Comparison of ENCODE assay signal across 16 cellular contexts in genomic region chr6:20118877-20119276, GRCh38.
DNase-seq lines count a peak whose midpoint lies in the region; TF ChIP-seq lines count a peak whose summit lies in the region.
"Had no signal": no experiment of that assay in that cellular context is flagged by ENCODE, and none has a peak within 500 bp of the region (broad histone marks: within the 10 kb centered on the region; RNA-seq: fewer than 3 reads in every experiment).

No MANE protein-coding gene starts in this region.

- no peak overlapping the region for H3K9ac ChIP-seq in parathyroid adenoma

- no peak overlapping the region for H3K4me2 ChIP-seq in parathyroid adenoma (ENCODE audit: low read length)

- no peak overlapping the region for H3K27ac Mint-ChIP-seq in CD14-positive monocyte

- H3K27ac ChIP-seq in right atrium auricular region (peak overlapping the region; percentile 46 to 77), parathyroid adenoma (no peak overlapping the region), uterus (peak overlapping the region; percentile 47 to 50), vagina (no peak overlapping the region)
- H3K27ac ChIP-seq: RWPE1 had no signal

- no peak for TF ChIP-seq RAD21 in Ishikawa (IDR thresholded peaks at IDR 0.05; ENCODE audit: low read depth)

- TF ChIP-seq CTCF in right atrium auricular region (IDR thresholded peaks at IDR 0.05) (no peak), parathyroid adenoma (IDR thresholded peaks at IDR 0.05) (no peak), uterus (IDR thresholded peaks at IDR 0.05) (no peak), vagina (IDR thresholded peaks at IDR 0.05) (no peak), CD14-positive monocyte (IDR thresholded peaks at IDR 0.05) (no peak)

- H3K36me3 ChIP-seq in right atrium auricular region (peaks cover 11% of the 10 kb centered on the region), parathyroid adenoma (ENCODE audit: control insufficient read depth, insufficient read depth, low read length) (no peaks in the 10 kb centered on the region), uterus (no peaks in the 10 kb centered on the region), vagina (peaks cover 0 to 31% of the 10 kb centered on the region in 2 donors)
- H3K36me3 ChIP-seq: BE2C had no signal

- H3K27me3 ChIP-seq in right atrium auricular region = no peaks in the 10 kb centered on the region
- H3K27me3 ChIP-seq in parathyroid adenoma (ENCODE audit: control insufficient read depth, insufficient read depth, low read length) = no peaks in the 10 kb centered on the region
- no peaks in the 10 kb centered on the region for H3K27me3 ChIP-seq in uterus
- no peaks in the 10 kb centered on the region for H3K27me3 ChIP-seq in vagina
- H3K27me3 ChIP-seq: BE2C had no signal

- DNase-seq in right atrium auricular region (ENCODE audit: low spot score) (no peak), uterus (no peak), NCI-H510A (lab: John Stamatoyannopoulos, UW) (no peak), vagina (ENCODE audit: extremely low spot score in 2 of 2) (no peak), CD14-positive monocyte (ENCODE audit: low spot score) (no peak)
- DNase-seq: BE2C, Karpas-422, MM.1S, NCI-H2029, NCI-H2227 treated with DMSO at 0.1 percent for 48 hours, NCI-H526, OCI-M1 had no signal

- H3K4me1 ChIP-seq in right atrium auricular region (peaks cover 0 to 8% of the 10 kb centered on the region in 2 donors), parathyroid adenoma (peaks cover 5% of the 10 kb centered on the region), uterus (peaks cover 12 to 18% of the 10 kb centered on the region in 2 donors), vagina (no peaks in the 10 kb centered on the region)
- H3K4me1 ChIP-seq: BE2C, HAP-1 had no signal

- TF ChIP-seq EP300 in Ishikawa (IDR thresholded peaks at IDR 0.05; ENCODE audit: borderline replicate concordance) = peak; percentile 38; the same call in 1 of the 2 replicates

- H3K4me3 Mint-ChIP-seq in CD14-positive monocyte = no peak overlapping the region

- TF ChIP-seq POLR2A in uterus (IDR thresholded peaks at IDR 0.05) (no peak), vagina (IDR thresholded peaks at IDR 0.05) (no peak)

- H3K4me3 ChIP-seq in right atrium auricular region (no peak overlapping the region), parathyroid adenoma (ENCODE audit: low read depth, low read length) (no peak overlapping the region), uterus (no peak overlapping the region), vagina (no peak overlapping the region)
- H3K4me3 ChIP-seq: HAP-1 had no signal

- peak overlapping the region; percentile 6 for H2AFZ ChIP-seq in parathyroid adenoma

- intact Hi-C loops in uterus (cut with DNase I; ENCODE audit: low total_unique reads) (no loop called here), vagina (cut with DNase I) (no loop called here), CD14-positive monocyte (cut with micrococcal nuclease) (no loop called here)

- H3K9me3 Mint-ChIP-seq in CD14-positive monocyte = no peaks in the 10 kb centered on the region

- no peaks in the 10 kb centered on the region for H3K4me1 Mint-ChIP-seq in CD14-positive monocyte

- H3K36me3 Mint-ChIP-seq in CD14-positive monocyte = peaks cover 79 to 93% of the 10 kb centered on the region in 2 donors

- no peaks in the 10 kb centered on the region for H3K9me3 ChIP-seq in right atrium auricular region
- H3K9me3 ChIP-seq in parathyroid adenoma (ENCODE audit: control insufficient read depth, low read length) = no peaks in the 10 kb centered on the region
- H3K9me3 ChIP-seq in uterus = no peaks in the 10 kb centered on the region
- H3K9me3 ChIP-seq in vagina = no peaks in the 10 kb centered on the region
- H3K9me3 ChIP-seq: BE2C, HAP-1 had no signal

- H3K79me2 ChIP-seq in parathyroid adenoma = no peaks in the 10 kb centered on the region

- peaks cover 0 to 2% (median 0%) of the 10 kb centered on the region in 3 donors for H3K27me3 Mint-ChIP-seq in CD14-positive monocyte (ENCODE audit: low read depth in 3 of 3)

TF ChIP-seq in Ishikawa, 13 proteins besides CTCF, POLR2A, EP300 and RAD21:
- TF ChIP-seq USF1 (IDR thresholded peaks at IDR 0.05) = no peak
- no peak for TF ChIP-seq TAF1 (IDR thresholded peaks at IDR 0.05; ENCODE audit: low read depth)
- TF ChIP-seq CREB1 (IDR thresholded peaks at IDR 0.05; ENCODE audit: low read depth) = no peak
- TF ChIP-seq MAX (IDR thresholded peaks at IDR 0.05) = no peak
- TF ChIP-seq YY1 (IDR thresholded peaks at IDR 0.05; ENCODE audit: low read depth) = no peak

Comparison
In these comparisons a context has a peak if more than half of its experiments do, and no peak if none do; other contexts are left out.
1. H3K27ac ChIP-seq: peak in right atrium auricular region (2 of 2) and uterus (2 of 2); none in parathyroid adenoma (single experiment) and vagina (single experiment).